8 cellular contexts compared by ENCODE assay signal in the genomic region with DNA sequence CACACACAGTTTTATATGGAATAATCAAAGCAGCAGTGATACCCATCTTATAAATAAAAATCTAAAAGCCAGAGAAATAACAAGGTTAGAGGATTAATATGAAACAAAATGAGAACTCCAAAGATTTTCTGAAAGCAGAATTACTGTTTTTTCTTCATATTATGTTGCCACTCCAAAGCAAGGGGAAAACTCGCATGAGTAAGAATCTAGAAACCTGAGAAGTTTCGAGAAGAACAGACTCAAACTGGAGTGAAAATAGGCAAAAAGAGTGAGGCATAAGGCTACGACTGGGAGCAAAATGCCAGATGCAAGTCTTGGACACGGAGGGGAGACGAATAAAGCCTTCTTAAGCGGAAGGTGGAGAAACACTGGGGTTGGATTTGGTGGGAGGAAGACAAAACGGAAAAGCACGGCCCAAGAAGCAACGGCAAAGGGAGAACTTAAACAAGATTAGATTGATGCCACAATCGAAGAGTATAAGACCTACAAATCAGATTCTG. TPM values are rescaled to one million over a fixed set of nuclear protein-coding genes. Genes with fewer than 3 reads are reported as not detected.
A peak's percentile ranks its signal among the peaks of the same experiment; 100 is the strongest.
DNase-seq lines count a peak whose midpoint lies in the region; ATAC-seq and TF ChIP-seq lines count a peak whose summit lies in the region.

No MANE protein-coding gene starts in this region.

- peaks cover 46% of the 10 kb centered on the region for H3K4me1 Mint-ChIP-seq in CD14-positive monocyte

- 0% methylated on average over 10 of the region's 10 CpGs for WGBS in adrenal gland, 4 donors
- 0% methylated on average over 10 of the region's 10 CpGs for WGBS in testis, 2 donors

- in situ Hi-C loops in G401 (cut with HindIII; ENCODE audit: low sequenced_read_pairs): no loop called here

- no peaks in the 10 kb centered on the region for H3K9me3 Mint-ChIP-seq in CD14-positive monocyte

- peak overlapping the region; percentile 29 to 97 (median 96) for H3K4me3 ChIP-seq in adrenal gland
- H3K4me3 ChIP-seq in kidney epithelial cell (ENCODE audit: low read depth, low read length): peak overlapping the region; percentile 90
- H3K4me3 ChIP-seq in testis: peak overlapping the region; percentile 87 to 98

- H3K27ac ChIP-seq in adrenal gland (peak overlapping the region; percentile 92 to 98 (median 95)), testis (peak overlapping the region; percentile 94 to 96)

- H3K9me3 ChIP-seq in adrenal gland (replicated peaks in 1 of 3): no peaks in the 10 kb centered on the region
- no peaks in the 10 kb centered on the region for H3K9me3 ChIP-seq in testis

- H3K27ac Mint-ChIP-seq in CD14-positive monocyte: peak overlapping the region; percentile 100

- DNase-seq in CD14-positive monocyte (ENCODE audit: low spot score) (no peak), HT-29 (ENCODE audit: low spot score) (peak; percentile 72), adrenal gland (no peak), kidney epithelial cell (ENCODE audit: low read depth) (no peak), testis (no peak), G401 (ENCODE audit: low spot score) (no peak)

- H3K4me1 ChIP-seq in adrenal gland (replicated peaks in 1 of 2) (peaks cover 16 to 38% of the 10 kb centered on the region in 2 donors), testis (peaks cover 3% of the 10 kb centered on the region)

- ATAC-seq in HG02870 (IDR thresholded peaks at IDR 0.05; ENCODE audit: unreplicated experiment) (no peak), GM21515 (IDR thresholded peaks at IDR 0.05; ENCODE audit: unreplicated experiment) (no peak)

- TF ChIP-seq CTCF in CD14-positive monocyte (IDR thresholded peaks at IDR 0.05): no peak
- TF ChIP-seq CTCF in adrenal gland (IDR thresholded peaks at IDR 0.05): no peak
- TF ChIP-seq CTCF in kidney epithelial cell (IDR thresholded peaks at IDR 0.05; ENCODE audit: insufficient read depth, low read length, poor library complexity, severe bottlenecking): no peak
- no peak for TF ChIP-seq CTCF in testis (IDR thresholded peaks at IDR 0.05)

- peaks cover 0 to 5% (median 0%) of the 10 kb centered on the region in 3 donors for H3K27me3 Mint-ChIP-seq in CD14-positive monocyte (ENCODE audit: low read depth in 3 of 3)

- TF ChIP-seq POLR2A in adrenal gland (IDR thresholded peaks at IDR 0.05) (no peak), testis (IDR thresholded peaks at IDR 0.05) (no peak)

- intact Hi-C loops in CD14-positive monocyte (cut with micrococcal nuclease): loop anchor here in 1 of 2 donors (5.0 kb wide), 1 partner anchor 38 kb away; no protein-coding TSS in a partner anchor
- intact Hi-C loops in adrenal gland (cut with DNase I): no loop called here
- intact Hi-C loops in testis (cut with DNase I; ENCODE audit: low total_unique reads): no loop called here

- H3K4me3 Mint-ChIP-seq in CD14-positive monocyte: peak overlapping the region; percentile 98 to 100

- H3K36me3 ChIP-seq in adrenal gland (replicated peaks in 1 of 2) (no peaks in the 10 kb centered on the region), kidney epithelial cell (ENCODE audit: control insufficient read depth, insufficient read depth, low read length) (no peaks in the 10 kb centered on the region), testis (ENCODE audit: low read depth, missing control alignments) (no peaks in the 10 kb centered on the region)

- peaks cover 12 to 19% of the 10 kb centered on the region in 2 donors for H3K36me3 Mint-ChIP-seq in CD14-positive monocyte

- H3K27me3 ChIP-seq in adrenal gland (no peaks in the 10 kb centered on the region), kidney epithelial cell (ENCODE audit: control insufficient read depth, insufficient read depth, low read length) (no peaks in the 10 kb centered on the region), testis (no peaks in the 10 kb centered on the region)

RNA-seq across cellular contexts. Expression of a gene that starts 0.9 kb away (rescaled TPM):
- 10 to 100 TPM; 17.0 to 23.8 TPM for polyA plus RNA-seq in CD14-positive monocyte
- total RNA-seq in HT-29 (2014; rRNA removed; shearing (Covaris generic)): 66.8 and 73.7 TPM in 2 replicates
- total RNA-seq in adrenal gland: 10 to 100 TPM; 31.2 to 46.9 (median 41.8) TPM
- polyA plus RNA-seq in adrenal gland: 10 to 100 TPM; 10.6 to 56.0 (median 12.3) TPM
- total RNA-seq in kidney epithelial cell: 49.6 and 50.8 TPM in 2 replicates
- total RNA-seq in testis: 10 to 100 TPM; 52.5 to 55.5 TPM
- polyA plus RNA-seq in testis (ENCODE audit: insufficient read depth, low read depth, low replicate concordance): 62.8 TPM
- total RNA-seq in G401 (2014; rRNA removed; shearing (Covaris generic)): 47.4 and 71.4 TPM in 2 replicates
